Comparison of ENCODE assay signal across 27 cellular contexts in genomic region chr15:28208583-28208982, GRCh38.
DNase-seq lines count a peak whose midpoint lies in the region; ATAC-seq and TF ChIP-seq lines count a peak whose summit lies in the region.
"Had no signal": no experiment of that assay in that cellular context is flagged by ENCODE, and none has a peak within 500 bp of the region (broad histone marks: within the 10 kb centered on the region; RNA-seq: fewer than 3 reads in every experiment).

No MANE protein-coding gene starts in this region.

- intact Hi-C loops in Right ventricle myocardium superior (cut with DNase I), result no loop called here
- intact Hi-C loops in right cardiac atrium (cut with DNase I), result no loop called here

- H3K4me3 ChIP-seq in right atrium auricular region (no peak overlapping the region), right cardiac atrium (ENCODE audit: low read length) (no peak overlapping the region)
- H3K4me3 ChIP-seq: esophagus squamous epithelium, gastrocnemius medialis, testis, uterus had no signal

- ATAC-seq in Right ventricle myocardium superior (ENCODE audit: poor library complexity) (peak; percentile 73), right cardiac atrium (peak; percentile 54 to 62), HG03521 (IDR thresholded peaks at IDR 0.05; ENCODE audit: unreplicated experiment) (no peak)
- ATAC-seq: activated CD4-positive, alpha-beta T cell treated with anti-CD3 and anti-CD28 coated beads for 36 hours; gastrocnemius medialis; HCT116; Panc1; stimulated activated effector memory CD8-positive, alpha-beta T cell treated with anti-CD3 and anti-CD28 coated beads, Interleukin-12 subunit alpha, Interleukin-12 subunit beta, amount 100 ng/mL, for 72 hours had no signal

- H3K27me3 Mint-ChIP-seq in immature natural killer cell (ENCODE audit: low read depth in 3 of 3), result no peaks in the 10 kb centered on the region
- H3K27me3 Mint-ChIP-seq in nephron progenitor cell (ENCODE audit: low read depth, poor library complexity), result no peaks in the 10 kb centered on the region
- H3K27me3 Mint-ChIP-seq: activated CD4-positive, alpha-beta T cell treated with anti-CD3 and anti-CD28 coated beads for 36 hours; activated naive CD4-positive, alpha-beta T cell treated with anti-CD3 and anti-CD28 coated beads, Interleukin-2, amount 10 ng/mL, durations not matched to agents 7 days and 5 days had no signal

- in situ Hi-C loops in SK-MEL-5 (cut with HindIII; ENCODE audit: low pct_unique_long_range_greater_than_20kb, low sequenced_read_pairs), result no loop called here

- H3K27ac ChIP-seq in right atrium auricular region (no peak overlapping the region), right cardiac atrium (ENCODE audit: low read length) (no peak overlapping the region)
- H3K27ac ChIP-seq: esophagus squamous epithelium, gastrocnemius medialis, testis, uterus had no signal

- H3K27ac Mint-ChIP-seq in immature natural killer cell (peak overlapping the region in 1 of 6 donors; percentile 60), nephron progenitor cell (no peak overlapping the region)
- H3K27ac Mint-ChIP-seq: activated CD4-positive, alpha-beta T cell treated with anti-CD3 and anti-CD28 coated beads for 36 hours; activated naive CD4-positive, alpha-beta T cell treated with anti-CD3 and anti-CD28 coated beads, Interleukin-2, amount 10 ng/mL, durations not matched to agents 7 days and 5 days; endodermal cell; stimulated activated effector memory CD8-positive, alpha-beta T cell treated with anti-CD3 and anti-CD28 coated beads, Interleukin-12 subunit alpha, Interleukin-12 subunit beta, amount 100 ng/mL, for 72 hours had no signal

- peaks cover 11% of the 10 kb centered on the region for H3K36me3 ChIP-seq in right atrium auricular region
- H3K36me3 ChIP-seq: uterus had no signal

- H3K36me3 Mint-ChIP-seq in immature natural killer cell, result peaks cover 9 to 24% (median 12%) of the 10 kb centered on the region in 3 donors
- peaks cover 59% of the 10 kb centered on the region for H3K36me3 Mint-ChIP-seq in nephron progenitor cell (ENCODE audit: low read depth)

- no peak for DNase-seq in Right ventricle myocardium superior
- DNase-seq in right atrium auricular region (ENCODE audit: low spot score), result no peak
- DNase-seq in SK-MEL-5 (ENCODE audit: low read depth, low spot score), result peak; percentile 4
- DNase-seq in right cardiac atrium, result peak in 2 of 3 donors; percentile 58 to 61
- no peak for DNase-seq in immature natural killer cell
- DNase-seq in SHP77 (lab: John Stamatoyannopoulos, UW), result no peak
- DNase-seq in nephron progenitor cell, result no peak
- DNase-seq: ACHN; activated CD4-positive, alpha-beta T cell treated with anti-CD3 and anti-CD28 coated beads for 36 hours; activated naive CD4-positive, alpha-beta T cell treated with anti-CD3 and anti-CD28 coated beads, Interleukin-2, amount 10 ng/mL, durations not matched to agents 7 days and 5 days; endodermal cell; esophagus squamous epithelium; gastrocnemius medialis; IMR-90; mammary epithelial cell; NCI-H1417 treated with DMSO at 0.1 percent for 48 hours; NCI-H2107; NCI-H446; NK-92 treated with Interleukin-12 subunit alpha and Interleukin-12 subunit beta, amount 100 ng/mL, for 24 hours; occipital lobe; stimulated activated CD4-positive, alpha-beta T cell treated with anti-CD3 and anti-CD28 coated beads, Interleukin-2, amount 100 ng/mL, for 48 hours; testis; uterus had no signal

- H3K9me3 ChIP-seq in right atrium auricular region (no peaks in the 10 kb centered on the region), right cardiac atrium (ENCODE audit: control insufficient read depth, low read length) (no peaks in the 10 kb centered on the region)
- H3K9me3 ChIP-seq: esophagus squamous epithelium, gastrocnemius medialis, testis, uterus had no signal

- no peak overlapping the region for H3K4me3 Mint-ChIP-seq in immature natural killer cell
- no peak overlapping the region for H3K4me3 Mint-ChIP-seq in nephron progenitor cell
- H3K4me3 Mint-ChIP-seq: activated CD4-positive, alpha-beta T cell treated with anti-CD3 and anti-CD28 coated beads for 36 hours; activated naive CD4-positive, alpha-beta T cell treated with anti-CD3 and anti-CD28 coated beads, Interleukin-2, amount 10 ng/mL, durations not matched to agents 7 days and 5 days; endodermal cell; stimulated activated effector memory CD8-positive, alpha-beta T cell treated with anti-CD3 and anti-CD28 coated beads, Interleukin-12 subunit alpha, Interleukin-12 subunit beta, amount 100 ng/mL, for 72 hours had no signal

- H3K27me3 ChIP-seq in right atrium auricular region (no peaks in the 10 kb centered on the region), right cardiac atrium (ENCODE audit: control insufficient read depth, insufficient read depth) (no peaks in the 10 kb centered on the region)
- H3K27me3 ChIP-seq: esophagus squamous epithelium, gastrocnemius medialis, testis, uterus had no signal

- TF ChIP-seq CTCF in right atrium auricular region (IDR thresholded peaks at IDR 0.05) (no peak), nephron progenitor cell (IDR thresholded peaks at IDR 0.05) (no peak)

- H3K4me1 ChIP-seq in right atrium auricular region, result no peaks in the 10 kb centered on the region
- no peaks in the 10 kb centered on the region for H3K4me1 ChIP-seq in right cardiac atrium (ENCODE audit: control insufficient read depth, insufficient read depth, low read length)
- H3K4me1 ChIP-seq: esophagus squamous epithelium, gastrocnemius medialis, testis, uterus had no signal

- H3K9me3 Mint-ChIP-seq in immature natural killer cell (no peaks in the 10 kb centered on the region), nephron progenitor cell (no peaks in the 10 kb centered on the region)
- H3K9me3 Mint-ChIP-seq: activated naive CD4-positive, alpha-beta T cell treated with anti-CD3 and anti-CD28 coated beads, Interleukin-2, amount 10 ng/mL, durations not matched to agents 7 days and 5 days; endodermal cell; stimulated activated effector memory CD8-positive, alpha-beta T cell treated with anti-CD3 and anti-CD28 coated beads, Interleukin-12 subunit alpha, Interleukin-12 subunit beta, amount 100 ng/mL, for 72 hours had no signal

- 73% methylated on average over 6 of the region's 6 CpGs for WGBS in right cardiac atrium

- peaks cover 0 to 2% of the 10 kb centered on the region in 2 donors for H3K4me1 Mint-ChIP-seq in immature natural killer cell
- peaks cover 5% of the 10 kb centered on the region for H3K4me1 Mint-ChIP-seq in nephron progenitor cell
- H3K4me1 Mint-ChIP-seq: activated CD4-positive, alpha-beta T cell treated with anti-CD3 and anti-CD28 coated beads for 36 hours; activated naive CD4-positive, alpha-beta T cell treated with anti-CD3 and anti-CD28 coated beads, Interleukin-2, amount 10 ng/mL, durations not matched to agents 7 days and 5 days; endodermal cell had no signal

Comparison
In these comparisons a context has a peak if more than half of its experiments do, and no peak if none do; other contexts are left out.
1. DNase-seq: peak in SK-MEL-5 (single experiment) and right cardiac atrium (2 of 3); none in Right ventricle myocardium superior (single experiment), right atrium auricular region (single experiment), immature natural killer cell (0 of 3), SHP77 (0 of 2) and nephron progenitor cell (single experiment).